ENCODE assay signal across 8 cellular contexts in genomic region chr19:7705387-7706187, GRCh38. TPM values are rescaled to one million over a fixed set of nuclear protein-coding genes. Genes with fewer than 3 reads are reported as not detected.
DNase-seq lines count a peak whose midpoint lies in the region; ATAC-seq, FAIRE-seq and TF ChIP-seq lines count a peak whose summit lies in the region.

No MANE protein-coding gene starts in this region.

- no peak for TF ChIP-seq CTCF in GM12864 (IDR thresholded peaks at IDR 0.05; ENCODE audit: low read depth, low read length, missing control alignments)

- intact Hi-C loops in Right ventricle myocardium superior (cut with DNase I), result no loop called here

- no peak for FAIRE-seq in RCC 7860 (lab: Jason Lieb, UNC)

- peak; percentile 51 for ATAC-seq in HG03135 (IDR thresholded peaks at IDR 0.05; ENCODE audit: unreplicated experiment)
- ATAC-seq in Right ventricle myocardium superior (ENCODE audit: poor library complexity), result peak; percentile 64

- DNase-seq in GM12864 (ENCODE audit: low read depth), result peak; percentile 95
- peak; percentile 86 for DNase-seq in activated CD4-positive, alpha-beta T cell treated with anti-CD3 and anti-CD28 coated beads for 48 hours
- DNase-seq in Right ventricle myocardium superior, result peak; percentile 62
- peak; percentile 51 for DNase-seq in stimulated activated CD8-positive, alpha-beta memory T cell treated with anti-CD3 and anti-CD28 coated beads, Interleukin-12 subunit alpha, Interleukin-12 subunit beta, amount 100 ng/mL, for 4 hours (ENCODE audit: low read depth)
- DNase-seq in RCC 7860 (ENCODE audit: low spot score), result no peak
- no peak for DNase-seq in SK-N-DZ (ENCODE audit: low spot score)
- no peak for DNase-seq in occipital lobe (lab: John Stamatoyannopoulos, UW)

- no peak overlapping the region for H3K4me3 ChIP-seq in GM12864 (ENCODE audit: low read depth, low read length)

RNA-seq across cellular contexts. Expression of gene FCER2, which starts 3.7 kb away (rescaled TPM):
- total RNA-seq in Right ventricle myocardium superior, result 0.56 TPM
- not detected in 2 replicates for polyA plus RNA-seq in SK-N-DZ (2014; cell fraction: cytosol; rRNA removed)
- polyA plus RNA-seq in SK-N-DZ (2014; cell fraction: nucleus; rRNA removed), result not detected in 2 replicates
- total RNA-seq in occipital lobe, result not detected

RNA-seq across cellular contexts. Expression of gene TRAPPC5, which starts 25.0 kb away (rescaled TPM):
- total RNA-seq in Right ventricle myocardium superior (116 TPM), occipital lobe (16.7 TPM)
- polyA plus RNA-seq in SK-N-DZ (2014; cell fraction: cytosol; rRNA removed), result 93.9 and 110 TPM in 2 replicates
- 81.8 and 91.1 TPM in 2 replicates for polyA plus RNA-seq in SK-N-DZ (2014; cell fraction: nucleus; rRNA removed)

RNA-seq across cellular contexts. Expression of gene CLEC4G, which starts 26.3 kb away (rescaled TPM):
- total RNA-seq in Right ventricle myocardium superior (1.1 TPM), occipital lobe (0.31 TPM)
- polyA plus RNA-seq in SK-N-DZ (2014; cell fraction: cytosol; rRNA removed), result not detected in 2 replicates
- polyA plus RNA-seq in SK-N-DZ (2014; cell fraction: nucleus; rRNA removed), result not detected in 2 replicates

RNA-seq across cellular contexts. Expression of gene MCEMP1, which starts 28.7 kb away (rescaled TPM):
- total RNA-seq in Right ventricle myocardium superior (0.67 TPM), occipital lobe (0.78 TPM)
- not detected in 2 replicates for polyA plus RNA-seq in SK-N-DZ (2014; cell fraction: cytosol; rRNA removed)
- polyA plus RNA-seq in SK-N-DZ (2014; cell fraction: nucleus; rRNA removed), result not detected in 2 replicates

RNA-seq across cellular contexts. Expression of gene RETN, which starts 36.7 kb away (rescaled TPM):
- total RNA-seq in Right ventricle myocardium superior, result 0.48 TPM
- not detected in 2 replicates for polyA plus RNA-seq in SK-N-DZ (2014; cell fraction: cytosol; rRNA removed)
- not detected in 2 replicates for polyA plus RNA-seq in SK-N-DZ (2014; cell fraction: nucleus; rRNA removed)
- 0.94 TPM for total RNA-seq in occipital lobe

Comparison
In these comparisons a context has a peak if more than half of its experiments do, and no peak if none do; other contexts are left out.
1. DNase-seq: peak in GM12864 (single experiment), activated CD4-positive, alpha-beta T cell treated with anti-CD3 and anti-CD28 coated beads for 48 hours (single experiment), Right ventricle myocardium superior (single experiment) and stimulated activated CD8-positive, alpha-beta memory T cell treated with anti-CD3 and anti-CD28 coated beads, Interleukin-12 subunit alpha, Interleukin-12 subunit beta, amount 100 ng/mL, for 4 hours (single experiment); none in RCC 7860 (single experiment), SK-N-DZ (single experiment) and occipital lobe (single experiment).